In genomic region chr1:9607352-9607751, GRCh38 we compare ENCODE assay signal across 2 cellular contexts.
TF ChIP-seq lines count a peak whose summit lies in the region.

No MANE protein-coding gene starts in this region.

TF ChIP-seq in HEK293, 187 proteins besides CTCF, POLR2A, EP300 and RAD21 (continues in another document):
- TF ChIP-seq GLIS2 (tag by site-specific recombination; IDR thresholded peaks at IDR 0.05) (peak; percentile 41), ZNF302 (tag by site-specific recombination; IDR thresholded peaks at IDR 0.05; ENCODE audit: low read depth) (no peak), ZNF140 (tag by site-specific recombination; IDR thresholded peaks at IDR 0.05) (no peak), ZNF777 (tag by site-specific recombination; IDR thresholded peaks at IDR 0.05; ENCODE audit: borderline replicate concordance) (no peak), ZBTB6 (tag by site-specific recombination; IDR thresholded peaks at IDR 0.05) (no peak), ZNF398 (tag by site-specific recombination; IDR thresholded peaks at IDR 0.05) (no peak), ZNF558 (tag by site-specific recombination; IDR thresholded peaks at IDR 0.05) (no peak), SALL2 (tag by site-specific recombination; IDR thresholded peaks at IDR 0.05; ENCODE audit: borderline replicate concordance) (no peak), ZNF670 (tag by site-specific recombination; IDR thresholded peaks at IDR 0.05; ENCODE audit: low read depth) (no peak), GLI2 (tag by site-specific recombination; IDR thresholded peaks at IDR 0.05; ENCODE audit: borderline replicate concordance, low read depth) (no peak), ZFP69B (tag by site-specific recombination; IDR thresholded peaks at IDR 0.05) (0 out of 2 replicates have a peak, but pooled peaks have one; percentile 15), SETDB1 (IDR thresholded peaks at IDR 0.05; ENCODE audit: insufficient read length, low read length) (no peak), ZNF2 (tag by site-specific recombination; IDR thresholded peaks at IDR 0.05) (no peak), ZNF701 (tag by site-specific recombination; IDR thresholded peaks at IDR 0.05) (no peak), ZNF600 (tag by site-specific recombination; IDR thresholded peaks at IDR 0.05) (no peak), ZNF555 (tag by site-specific recombination; conservative IDR thresholded peaks at IDR 0.05) (no peak), YY2 (tag by site-specific recombination; IDR thresholded peaks at IDR 0.05) (no peak), SP2 (tag by site-specific recombination; IDR thresholded peaks at IDR 0.05) (0 out of 2 replicates have a peak, but pooled peaks have one; percentile 12), ZSCAN30 (tag by site-specific recombination; IDR thresholded peaks at IDR 0.05) (no peak), ZNF621 (tag by site-specific recombination; IDR thresholded peaks at IDR 0.05) (no peak), ZNF544 (tag by site-specific recombination; IDR thresholded peaks at IDR 0.05) (no peak), OSR2 (tag by site-specific recombination; IDR thresholded peaks at IDR 0.05) (no peak), ZNF560 (tag by site-specific recombination; IDR thresholded peaks at IDR 0.05; ENCODE audit: borderline replicate concordance) (no peak), ZNF274 (IDR thresholded peaks at IDR 0.05; ENCODE audit: low read length) (no peak), ZNF274 (tag by site-specific recombination; IDR thresholded peaks at IDR 0.05; ENCODE audit: borderline replicate concordance) (no peak), ZNF704 (tag by site-specific recombination; IDR thresholded peaks at IDR 0.05) (no peak), MZF1 (tag by site-specific recombination; IDR thresholded peaks at IDR 0.05; ENCODE audit: borderline replicate concordance) (no peak), PRDM10 (tag by site-specific recombination; IDR thresholded peaks at IDR 0.05) (no peak), KLF9 (tag by site-specific recombination; IDR thresholded peaks at IDR 0.05; ENCODE audit: low read depth) (no peak), GLIS1 (tag by site-specific recombination; IDR thresholded peaks at IDR 0.05) (peak; percentile 96)

TF ChIP-seq in H1, 55 proteins besides CTCF, POLR2A, EP300 and RAD21:
- TF ChIP-seq CHD1 (IDR thresholded peaks at IDR 0.05; ENCODE audit: low read depth, low read length), result no peak
- no peak for TF ChIP-seq CTBP2 (IDR thresholded peaks at IDR 0.05; ENCODE audit: borderline replicate concordance, insufficient read depth, insufficient read length, low read length)
- TF ChIP-seq YY1 (IDR thresholded peaks at IDR 0.05; ENCODE audit: low read depth, low read length), result no peak
- TF ChIP-seq GTF2F1 (IDR thresholded peaks at IDR 0.05; ENCODE audit: borderline replicate concordance, low read depth, low read length), result no peak
- TF ChIP-seq CBX8 (IDR thresholded peaks at IDR 0.05; ENCODE audit: borderline replicate concordance, low read depth, low read length), result no peak
- no peak for TF ChIP-seq ATF3 (IDR thresholded peaks at IDR 0.05; ENCODE audit: insufficient read depth, low read depth, low read length)
- no peak for TF ChIP-seq RFX5 (IDR thresholded peaks at IDR 0.05; ENCODE audit: borderline replicate concordance, low read depth, low read length)
- TF ChIP-seq SP2 (IDR thresholded peaks at IDR 0.05; ENCODE audit: low read length), result no peak
- no peak for TF ChIP-seq CHD7 (IDR thresholded peaks at IDR 0.05; ENCODE audit: insufficient replicate concordance, low read length)
- no peak for TF ChIP-seq RXRA (IDR thresholded peaks at IDR 0.05; ENCODE audit: insufficient read depth, low read depth, low read length)
- TF ChIP-seq CBX5 (IDR thresholded peaks at IDR 0.05; ENCODE audit: low read depth, low read length), result no peak
- TF ChIP-seq SIN3A (conservative IDR thresholded peaks at IDR 0.05 in 1 of 2, IDR thresholded peaks at IDR 0.05 in 1 of 2; ENCODE audit: low read depth in 1 of 2, low read length in 2 of 2), result no peak
- no peak for TF ChIP-seq CHD2 (IDR thresholded peaks at IDR 0.05; ENCODE audit: low read length)
- TF ChIP-seq MAX (IDR thresholded peaks at IDR 0.05), result no peak
- no peak for TF ChIP-seq RNF2 (IDR thresholded peaks at IDR 0.05; ENCODE audit: borderline replicate concordance, low read depth, low read length, missing control alignments, poor library complexity, severe bottlenecking)
- no peak for TF ChIP-seq MAFK (IDR thresholded peaks at IDR 0.05; ENCODE audit: low read depth, low read length)
